ENCODE assay signal across 8 cellular contexts in the genomic region with DNA sequence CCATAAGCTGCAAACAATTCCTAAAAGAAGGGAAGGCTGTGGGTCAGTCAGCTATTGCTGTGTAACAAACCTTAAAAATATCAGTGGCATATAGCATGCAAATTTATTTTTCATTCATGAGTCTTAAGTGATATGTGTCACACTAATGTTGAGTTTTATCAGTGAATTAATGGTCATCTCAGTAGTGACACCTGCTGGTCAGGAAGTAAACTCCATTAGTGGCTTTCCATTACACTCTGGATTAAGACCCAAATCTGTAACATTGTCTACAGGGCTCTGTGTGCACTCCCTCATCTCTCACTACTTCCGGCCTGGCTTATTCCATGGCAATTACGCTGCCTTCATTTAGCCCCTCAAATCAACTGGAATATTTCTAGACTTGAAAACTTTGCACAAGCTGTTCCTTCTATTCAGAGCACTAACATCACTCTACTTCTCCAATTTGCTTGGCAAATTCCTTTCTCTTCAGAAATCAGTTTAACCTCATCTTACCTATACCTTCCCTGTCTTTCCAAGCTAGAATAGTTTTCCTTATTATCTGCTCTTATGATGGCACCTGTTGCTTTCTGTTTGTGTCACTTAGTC.
DNase-seq lines count a peak whose midpoint lies in the region; ATAC-seq and TF ChIP-seq lines count a peak whose summit lies in the region.

No MANE protein-coding gene starts in this region.

- DNase-seq in BE2C (no peak), RWPE2 (ENCODE audit: low spot score) (no peak), DMS79 treated with DMSO at 0.1 percent for 48 hours (lab: John Stamatoyannopoulos, UW) (no peak), DMS114 treated with DMSO at 0.1 percent for 48 hours (lab: John Stamatoyannopoulos, UW; ENCODE audit: unreplicated experiment) (no peak)
- DNase-seq in stimulated activated effector memory CD8-positive, alpha-beta T cell treated with anti-CD3 and anti-CD28 coated beads, Interleukin-12 subunit alpha, Interleukin-12 subunit beta, amount 100 ng/mL, for 72 hours (ENCODE audit: low spot score in 2 of 2), result no peak

- H3K27ac ChIP-seq in RWPE2 (ENCODE audit: poor library complexity, severe bottlenecking), result no peak overlapping the region
- no peak overlapping the region for H3K27ac ChIP-seq in gastroesophageal sphincter

- H3K27ac Mint-ChIP-seq in stimulated activated effector memory CD8-positive, alpha-beta T cell treated with anti-CD3 and anti-CD28 coated beads, Interleukin-12 subunit alpha, Interleukin-12 subunit beta, amount 100 ng/mL, for 72 hours, result no peak overlapping the region

- H3K4me1 Mint-ChIP-seq in stimulated activated effector memory CD8-positive, alpha-beta T cell treated with anti-CD3 and anti-CD28 coated beads, Interleukin-12 subunit alpha, Interleukin-12 subunit beta, amount 100 ng/mL, for 72 hours, result no peaks in the 10 kb centered on the region

- WGBS in gastroesophageal sphincter (ENCODE audit: low coverage in 1 of 2), 2 donors, result 52 to 83% methylated on average over 2 of the region's 2 CpGs

- H3K4me3 ChIP-seq in BE2C (ENCODE audit: low read depth, low read length) (no peak overlapping the region), RWPE2 (ENCODE audit: severe bottlenecking) (no peak overlapping the region), gastroesophageal sphincter (no peak overlapping the region)

- TF ChIP-seq CTCF in BE2C (IDR thresholded peaks at IDR 0.05; ENCODE audit: low read depth, low read length), result peak; percentile 73
- TF ChIP-seq CTCF in RWPE2 (IDR thresholded peaks at IDR 0.05; ENCODE audit: poor library complexity, severe bottlenecking), result peak; percentile 71
- TF ChIP-seq CTCF in gastroesophageal sphincter (IDR thresholded peaks at IDR 0.05), result peak; percentile 41 to 58 (median 46)

- no peak overlapping the region for H3K4me3 Mint-ChIP-seq in stimulated activated effector memory CD8-positive, alpha-beta T cell treated with anti-CD3 and anti-CD28 coated beads, Interleukin-12 subunit alpha, Interleukin-12 subunit beta, amount 100 ng/mL, for 72 hours

- H3K9me3 Mint-ChIP-seq in stimulated activated effector memory CD8-positive, alpha-beta T cell treated with anti-CD3 and anti-CD28 coated beads, Interleukin-12 subunit alpha, Interleukin-12 subunit beta, amount 100 ng/mL, for 72 hours, result peaks cover under 1% of the 10 kb centered on the region

- H3K36me3 Mint-ChIP-seq in stimulated activated effector memory CD8-positive, alpha-beta T cell treated with anti-CD3 and anti-CD28 coated beads, Interleukin-12 subunit alpha, Interleukin-12 subunit beta, amount 100 ng/mL, for 72 hours, result no peaks in the 10 kb centered on the region

- H3K9me3 ChIP-seq in BE2C (no peaks in the 10 kb centered on the region), RWPE2 (ENCODE audit: severe bottlenecking) (no peaks in the 10 kb centered on the region), gastroesophageal sphincter (no peaks in the 10 kb centered on the region)

- H3K36me3 ChIP-seq in BE2C (no peaks in the 10 kb centered on the region), RWPE2 (ENCODE audit: low read depth) (no peaks in the 10 kb centered on the region), gastroesophageal sphincter (no peaks in the 10 kb centered on the region)

- TF ChIP-seq EP300 in gastroesophageal sphincter (IDR thresholded peaks at IDR 0.05), result no peak

- TF ChIP-seq POLR2A in gastroesophageal sphincter (IDR thresholded peaks at IDR 0.05), result no peak

- H3K27me3 ChIP-seq in BE2C (no peaks in the 10 kb centered on the region; the same call in none of the 2 replicates), RWPE2 (ENCODE audit: insufficient read depth, poor library complexity, severe bottlenecking) (no peaks in the 10 kb centered on the region), gastroesophageal sphincter (no peaks in the 10 kb centered on the region)

- H3K4me1 ChIP-seq in BE2C, result no peaks in the 10 kb centered on the region
- H3K4me1 ChIP-seq in RWPE2 (ENCODE audit: insufficient read depth, poor library complexity, severe bottlenecking), result peaks cover 3% of the 10 kb centered on the region
- H3K4me1 ChIP-seq in gastroesophageal sphincter, result peaks cover 0 to 6% (median 0%) of the 10 kb centered on the region in 3 donors

- ATAC-seq in GM18508 (IDR thresholded peaks at IDR 0.05; ENCODE audit: insufficient read depth, unreplicated experiment) (peak; percentile 74), HG03175 (IDR thresholded peaks at IDR 0.05; ENCODE audit: unreplicated experiment) (peak; percentile 87), RWPE2 (ENCODE audit: low read depth) (peak; percentile 56; the same call in 1 of the 3 replicates), gastroesophageal sphincter (no peak)
- ATAC-seq in stimulated activated effector memory CD8-positive, alpha-beta T cell treated with anti-CD3 and anti-CD28 coated beads, Interleukin-12 subunit alpha, Interleukin-12 subunit beta, amount 100 ng/mL, for 72 hours, result peak; percentile 55
